ENCODE assay signal across 8 cellular contexts in genomic region chr7:103348452-103348851, GRCh38. TPM values are rescaled to one million over a fixed set of nuclear protein-coding genes. Genes with fewer than 3 reads are reported as not detected.
DNase-seq lines count a peak whose midpoint lies in the region; ATAC-seq, FAIRE-seq and TF ChIP-seq lines count a peak whose summit lies in the region.

No MANE protein-coding gene starts in this region.

- SMC1A ChIA-PET in GM12878 (lab: Charles Lee; ENCODE audit: uncharacterized antibody, unreplicated experiment) = interaction anchor here (0.9 kb wide), 1 partner anchor 27 kb away, joined by 3 read pairs; no protein-coding TSS in a partner anchor

- H3K9me3 ChIP-seq in A673 (ENCODE audit: low read depth, low read length, poor library complexity, severe bottlenecking) = no peaks in the 10 kb centered on the region
- H3K9me3 ChIP-seq in GM12878 (replicated peaks; ENCODE audit: control insufficient read depth, insufficient read depth, low read length) = no peaks in the 10 kb centered on the region
- H3K9me3 ChIP-seq in mesodermal cell (ENCODE audit: control insufficient read depth, low read length) = no peaks in the 10 kb centered on the region

- H3K4me3 ChIP-seq in A673 (ENCODE audit: low read depth, low read length, poor library complexity, severe bottlenecking) = peak overlapping the region; percentile 75
- H3K4me3 ChIP-seq in HL-60 (replicated peaks; ENCODE audit: insufficient read depth, low read length) = peak overlapping the region; percentile 77
- H3K4me3 ChIP-seq in GM12878 = peak overlapping the region; percentile 93
- H3K4me3 ChIP-seq in mesodermal cell (ENCODE audit: extremely low read depth, insufficient read depth, low read length, poor library complexity, severe bottlenecking) = peak overlapping the region; percentile 87

- TF ChIP-seq CTCF in A673 (conservative IDR thresholded peaks at IDR 0.05; ENCODE audit: low read depth, low read length) = no peak
- TF ChIP-seq CTCF in HL-60 (IDR thresholded peaks at IDR 0.05; ENCODE audit: insufficient read depth, low read length) = no peak
- no peak for TF ChIP-seq CTCF in GM12878 (IDR thresholded peaks at IDR 0.05 in 2 of 3, conservative IDR thresholded peaks at IDR 0.05 in 1 of 3; ENCODE audit: control insufficient read depth in 2 of 3, extremely low read depth in 1 of 3, insufficient read depth in 1 of 3, low read depth in 3 of 3, low read length in 3 of 3)

- H3K27ac ChIP-seq in A673 (ENCODE audit: low read depth, low read length, poor library complexity, severe bottlenecking) = peak overlapping the region; percentile 89
- peak overlapping the region; percentile 86 for H3K27ac ChIP-seq in HL-60 (replicated peaks)
- 0 out of 2 replicates have a peak overlapping the region, but pooled peaks have one; percentile 4 for H3K27ac ChIP-seq in GM12878 (ENCODE audit: control insufficient read depth, insufficient read depth)
- no peak overlapping the region for H3K27ac ChIP-seq in mesodermal cell (ENCODE audit: low read depth, low read length, severe bottlenecking)

- in situ Hi-C loops in GM12878 (cut with MboI) = loop anchor here (25.0 kb wide), 1 partner anchor 1739 kb away; no protein-coding TSS in a partner anchor

- CTCF ChIA-PET in A673 (lab: Charles Lee) = no interaction called here
- CTCF ChIA-PET in GM12878 (lab: Yijun Ruan, JAX) = no interaction called here

- POLR2A ChIA-PET in A673 (lab: Charles Lee; ENCODE audit: low non-redundant PET) (no interaction called here), GM12878 (lab: Charles Lee) (no interaction called here)

- TF ChIP-seq EP300 in GM12878 (IDR thresholded peaks at IDR 0.05; ENCODE audit: borderline replicate concordance in 1 of 2, control insufficient read depth in 1 of 2, low read depth in 2 of 2, low read length in 2 of 2) = no peak

- H3K27me3 ChIP-seq in A673 (replicated peaks; ENCODE audit: insufficient read depth, low read depth, low read length, poor library complexity) (no peaks in the 10 kb centered on the region), HL-60 (ENCODE audit: insufficient read depth, poor library complexity, severe bottlenecking) (no peaks in the 10 kb centered on the region), GM12878 (replicated peaks in 1 of 2; ENCODE audit: control insufficient read depth in 2 of 2, insufficient read depth in 2 of 2, low read length in 1 of 2) (no peaks in the 10 kb centered on the region)

- no peak for DNase-seq in A673 (ENCODE audit: low spot score)
- peak in 1 of 2 experiments; percentile 41 for DNase-seq in HL-60 (ENCODE audit: low read depth in 1 of 2, low spot score in 1 of 2)
- DNase-seq in GM12878 (ENCODE audit: low read depth, low spot score) = no peak
- no peak for DNase-seq in posterior cingulate gyrus
- DNase-seq in OCI-M2 (lab: John Stamatoyannopoulos, UW; ENCODE audit: unreplicated experiment) = no peak
- no peak for DNase-seq in kidney glomerular epithelial cell (lab: John Stamatoyannopoulos, UW)

- RAD21 ChIA-PET in GM12878 (lab: Charles Lee; ENCODE audit: unreplicated experiment) = interaction anchor here (1.0 to 1.4 kb wide), 2 partner anchors 50 to 55 kb away, joined by 3 to 4 read pairs; no protein-coding TSS in a partner anchor

- no peak for TF ChIP-seq RAD21 in GM12878 (IDR thresholded peaks at IDR 0.05; ENCODE audit: insufficient read depth, low read depth, low read length)

- BruUV-seq in A673 (replicated peaks; lab: Mats Ljungman, UMichigan) = no TSS peak
- no TSS peak for BruUV-seq in GM12878 (replicated peaks; lab: Mats Ljungman, UMichigan)

- 47% methylated on average over 13 of the region's 13 CpGs for WGBS in GM12878 (ENCODE audit: insufficient coverage, insufficient replicate concordance, low lambda C conversion rate, missing lambda C conversion rate)
- WGBS in mesodermal cell (ENCODE audit: insufficient coverage in 2 of 2), 2 experiments = 5 to 6% methylated on average over 3 to 4 of the region's 13 CpGs

- H3K36me3 ChIP-seq in A673 (ENCODE audit: insufficient read depth, low read length, poor library complexity, severe bottlenecking) (peaks cover 17% of the 10 kb centered on the region), GM12878 (ENCODE audit: control insufficient read depth in 2 of 2, insufficient read depth in 2 of 2, low read length in 1 of 2) (peaks cover 0 to 4% of the 10 kb centered on the region in 2 experiments; a peak in 1 of 4 replicates), mesodermal cell (ENCODE audit: control insufficient read depth, insufficient read depth, low read length) (peaks cover 23% of the 10 kb centered on the region)

- intact Hi-C loops in A673 (cut with micrococcal nuclease; ENCODE audit: unreplicated experiment) = no loop called here
- intact Hi-C loops in GM12878 (cut with micrococcal nuclease; ENCODE audit: unreplicated experiment) = loop anchor here (10.0 kb wide), 1 partner anchor 204 kb away; the partner anchor contains the start of gene NAPEPLD
- intact Hi-C loops in posterior cingulate gyrus (cut with DNase I) = no loop called here

- FAIRE-seq in GM12878 (lab: Jason Lieb, UNC) = no peak

- peaks cover 72% of the 10 kb centered on the region for H3K79me2 ChIP-seq in GM12878 (ENCODE audit: control insufficient read depth, insufficient read depth, low read length)

- H4K20me1 ChIP-seq in GM12878 (ENCODE audit: control insufficient read depth, insufficient read depth) = no peaks in the 10 kb centered on the region; the same call in 1 of the 2 replicates

- H3K9ac ChIP-seq in GM12878 (ENCODE audit: control insufficient read depth, insufficient read depth, low read length) = peak overlapping the region; percentile 84

- peaks cover 36% of the 10 kb centered on the region for H3K4me1 ChIP-seq in A673 (ENCODE audit: insufficient read depth, low read length, poor library complexity, severe bottlenecking)
- peaks cover 7% of the 10 kb centered on the region for H3K4me1 ChIP-seq in GM12878 (ENCODE audit: control insufficient read depth, insufficient read depth, low read length)
- peaks cover 3% of the 10 kb centered on the region for H3K4me1 ChIP-seq in mesodermal cell (ENCODE audit: control insufficient read depth, insufficient read depth, low read length, poor library complexity, severe bottlenecking)

- H3K4me2 ChIP-seq in GM12878 (ENCODE audit: control insufficient read depth, insufficient read depth) = peak overlapping the region; percentile 77

- no peak for TF ChIP-seq POLR2A in GM12878 (IDR thresholded peaks at IDR 0.05; ENCODE audit: low read depth, low read length)

- H2AFZ ChIP-seq in GM12878 (ENCODE audit: control insufficient read depth, low read depth, low read length) = no peak overlapping the region

- ATAC-seq in GM12878 = no peak
- no peak for ATAC-seq in GM18858 (IDR thresholded peaks at IDR 0.05; ENCODE audit: unreplicated experiment)

RNA-seq across cellular contexts. Expression of gene PSMC2, which starts 1.0 kb away (rescaled TPM):
- total RNA-seq in A673 (2021) (303 and 333 TPM in 2 replicates), GM12878 (2014; rRNA removed) (117 and 148 TPM in 2 replicates), GM12878 (2014; rRNA removed; fragmentation: Illumina TruSeq; extraction: Trizol) (191 and 201 TPM in 2 replicates), GM12878 (2021) (125 and 129 TPM in 2 replicates)
- 33.1 and 40.9 TPM in 2 replicates for total RNA-seq in GM12878 (2013; cell fraction: nucleolus; rRNA removed)
- 83.2 TPM for polyA plus RNA-seq in GM12878 (2011; ENCODE audit: low read depth)
- polyA plus RNA-seq in GM12878 (2011; rRNA removed) (202 and 260 TPM in 2 replicates), GM12878 (2014; fragmentation: Illumina TruSeq; extraction: Trizol) (238 and 295 TPM in 2 replicates), GM12878 (2014; fragmentation: Nextera tagmentation; extraction: Ambion mirVana) (100 to 1,000 TPM; 330 to 347 TPM), GM12878 (2014; rRNA removed) (124 and 143 TPM in 2 replicates), GM12878 (2016; fragmentation: Nextera tagmentation; extraction: Ambion mirVana) (100 to 1,000 TPM; 247 to 255 TPM)
- 97.4 and 110 TPM in 2 replicates for polyA plus RNA-seq in GM12878 (2011; cell fraction: cytosol; rRNA removed)
- polyA plus RNA-seq in GM12878 (2011; cell fraction: nucleus; rRNA removed) = 87.3 and 124 TPM in 2 replicates
- polyA plus RNA-seq in GM12878 (2012) = 108 and 122 TPM in 2 replicates
- polyA minus RNA-seq in GM12878 (2011; rRNA and poly(A)+ RNA removed) = 82.9 and 111 TPM in 2 replicates
- 33.4 and 43.0 TPM in 2 replicates for polyA minus RNA-seq in GM12878 (2011; cell fraction: cytosol; rRNA and poly(A)+ RNA removed)
- polyA minus RNA-seq in GM12878 (2011; cell fraction: nucleus; rRNA and poly(A)+ RNA removed) = 12.8 and 20.2 TPM in 2 replicates
- polyA plus RNA-seq in mesodermal cell (2013, experiment 1 of 2) = 147 TPM
- 145 TPM for polyA plus RNA-seq in mesodermal cell (2013, experiment 2 of 2)

RNA-seq across cellular contexts. Expression of gene DNAJC2, which starts 3.9 kb away (rescaled TPM):
- total RNA-seq in A673 (2021) (59.6 and 76.8 TPM in 2 replicates), GM12878 (2014; rRNA removed) (22.9 and 23.7 TPM in 2 replicates), GM12878 (2014; rRNA removed; fragmentation: Illumina TruSeq; extraction: Trizol) (50.4 and 53.8 TPM in 2 replicates), GM12878 (2021) (32.4 and 34.2 TPM in 2 replicates)
- 57.8 and 66.4 TPM in 2 replicates for total RNA-seq in GM12878 (2013; cell fraction: nucleolus; rRNA removed)
- 17.4 TPM for polyA plus RNA-seq in GM12878 (2011; ENCODE audit: low read depth)
- polyA plus RNA-seq in GM12878 (2011; rRNA removed) (25.7 and 38.3 TPM in 2 replicates), GM12878 (2014; fragmentation: Illumina TruSeq; extraction: Trizol) (54.4 and 77.7 TPM in 2 replicates), GM12878 (2014; fragmentation: Nextera tagmentation; extraction: Ambion mirVana) (10 to 100 TPM; 18.2 to 26.8 TPM), GM12878 (2014; rRNA removed) (25.2 and 27.0 TPM in 2 replicates), GM12878 (2016; fragmentation: Nextera tagmentation; extraction: Ambion mirVana) (10 to 100 TPM; 60.3 to 63.1 TPM)
- polyA plus RNA-seq in GM12878 (2011; cell fraction: cytosol; rRNA removed) = 7.5 and 9.6 TPM in 2 replicates
- polyA plus RNA-seq in GM12878 (2011; cell fraction: nucleus; rRNA removed) = 35.5 and 39.8 TPM in 2 replicates
- polyA plus RNA-seq in GM12878 (2012) = 26.1 and 26.3 TPM in 2 replicates
- 6.7 and 11.0 TPM in 2 replicates for polyA minus RNA-seq in GM12878 (2011; rRNA and poly(A)+ RNA removed)
- 6.4 and 6.7 TPM in 2 replicates for polyA minus RNA-seq in GM12878 (2011; cell fraction: cytosol; rRNA and poly(A)+ RNA removed)
- 15.4 and 27.6 TPM in 2 replicates for polyA minus RNA-seq in GM12878 (2011; cell fraction: nucleus; rRNA and poly(A)+ RNA removed)
- polyA plus RNA-seq in mesodermal cell (2013, experiment 1 of 2) = 25.2 TPM
- polyA plus RNA-seq in mesodermal cell (2013, experiment 2 of 2) = 30.8 TPM

RNA-seq across cellular contexts. Expression of gene PMPCB, which starts 51.2 kb away (rescaled TPM):
- 66.8 and 71.7 TPM in 2 replicates for total RNA-seq in A673 (2021)
- 83.0 and 83.6 TPM in 2 replicates for total RNA-seq in GM12878 (2013; cell fraction: nucleolus; rRNA removed)
- 70.3 and 83.1 TPM in 2 replicates for total RNA-seq in GM12878 (2014; rRNA removed)
- total RNA-seq in GM12878 (2014; rRNA removed; fragmentation: Illumina TruSeq; extraction: Trizol) = 91.0 and 93.3 TPM in 2 replicates
- total RNA-seq in GM12878 (2021) = 80.6 and 84.1 TPM in 2 replicates
- polyA plus RNA-seq in GM12878 (2011; ENCODE audit: low read depth) = 90.3 TPM
- 136 and 199 TPM in 2 replicates for polyA plus RNA-seq in GM12878 (2011; rRNA removed)
- polyA plus RNA-seq in GM12878 (2011; cell fraction: cytosol; rRNA removed) = 79.6 and 91.2 TPM in 2 replicates
- 96.2 and 103 TPM in 2 replicates for polyA plus RNA-seq in GM12878 (2011; cell fraction: nucleus; rRNA removed)
- 93.5 and 112 TPM in 2 replicates for polyA plus RNA-seq in GM12878 (2012)
- polyA plus RNA-seq in GM12878 (2014; fragmentation: Illumina TruSeq; extraction: Trizol) = 101 and 140 TPM in 2 replicates
- polyA plus RNA-seq in GM12878 (2014; fragmentation: Nextera tagmentation; extraction: Ambion mirVana) = 100 to 1,000 TPM; 150 to 163 TPM
- 70.2 and 81.1 TPM in 2 replicates for polyA plus RNA-seq in GM12878 (2014; rRNA removed)
- 100 to 1,000 TPM; 103 to 105 TPM for polyA plus RNA-seq in GM12878 (2016; fragmentation: Nextera tagmentation; extraction: Ambion mirVana)
- 58.6 and 65.3 TPM in 2 replicates for polyA minus RNA-seq in GM12878 (2011; rRNA and poly(A)+ RNA removed)
- 18.6 and 28.2 TPM in 2 replicates for polyA minus RNA-seq in GM12878 (2011; cell fraction: cytosol; rRNA and poly(A)+ RNA removed)
- polyA minus RNA-seq in GM12878 (2011; cell fraction: nucleus; rRNA and poly(A)+ RNA removed) = 24.3 and 33.5 TPM in 2 replicates
- polyA plus RNA-seq in mesodermal cell (2013, experiment 1 of 2) = 73.9 TPM
- 87.7 TPM for polyA plus RNA-seq in mesodermal cell (2013, experiment 2 of 2)
